ENCODE assay signal across 1 cellular context in the genomic region with DNA sequence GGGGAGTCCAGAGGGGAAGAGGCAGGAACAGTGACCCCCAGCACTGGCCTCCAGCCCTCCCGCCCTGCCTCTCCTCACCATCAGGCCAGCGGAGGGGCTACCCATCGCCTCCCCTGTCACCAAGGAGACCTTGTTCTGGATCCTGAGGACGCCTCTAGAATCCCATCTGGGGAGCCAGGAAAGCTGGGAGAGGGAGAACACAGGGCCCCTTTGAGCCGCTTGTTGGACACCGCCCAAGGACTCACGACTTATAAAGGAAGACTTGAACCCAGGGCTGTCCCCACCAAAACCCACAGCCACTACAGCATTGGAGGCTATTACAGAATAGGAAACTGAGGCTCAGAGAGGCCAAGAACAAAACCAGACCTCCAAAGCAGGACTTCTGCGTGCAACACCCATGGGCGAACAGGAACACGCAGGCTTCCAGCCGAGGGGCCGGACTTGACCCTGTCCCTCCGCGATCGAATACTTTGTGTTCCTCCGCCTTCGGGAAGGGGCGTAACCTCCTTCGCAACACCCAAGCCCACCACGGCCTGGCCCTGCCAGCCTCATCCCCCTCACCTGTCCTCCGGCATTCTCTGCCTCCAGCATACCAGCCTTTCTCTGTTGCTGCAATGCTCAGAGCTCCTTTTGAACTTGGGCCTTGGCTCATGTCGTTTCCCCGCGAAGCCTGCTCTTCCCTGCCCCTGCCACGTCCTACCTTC.
TF ChIP-seq lines count a peak whose summit lies in the region.

No MANE protein-coding gene starts in this region.

TF ChIP-seq in liver, 16 proteins besides CTCF, POLR2A, EP300 and RAD21 (continued from another document):
- TF ChIP-seq, protein P1, sequence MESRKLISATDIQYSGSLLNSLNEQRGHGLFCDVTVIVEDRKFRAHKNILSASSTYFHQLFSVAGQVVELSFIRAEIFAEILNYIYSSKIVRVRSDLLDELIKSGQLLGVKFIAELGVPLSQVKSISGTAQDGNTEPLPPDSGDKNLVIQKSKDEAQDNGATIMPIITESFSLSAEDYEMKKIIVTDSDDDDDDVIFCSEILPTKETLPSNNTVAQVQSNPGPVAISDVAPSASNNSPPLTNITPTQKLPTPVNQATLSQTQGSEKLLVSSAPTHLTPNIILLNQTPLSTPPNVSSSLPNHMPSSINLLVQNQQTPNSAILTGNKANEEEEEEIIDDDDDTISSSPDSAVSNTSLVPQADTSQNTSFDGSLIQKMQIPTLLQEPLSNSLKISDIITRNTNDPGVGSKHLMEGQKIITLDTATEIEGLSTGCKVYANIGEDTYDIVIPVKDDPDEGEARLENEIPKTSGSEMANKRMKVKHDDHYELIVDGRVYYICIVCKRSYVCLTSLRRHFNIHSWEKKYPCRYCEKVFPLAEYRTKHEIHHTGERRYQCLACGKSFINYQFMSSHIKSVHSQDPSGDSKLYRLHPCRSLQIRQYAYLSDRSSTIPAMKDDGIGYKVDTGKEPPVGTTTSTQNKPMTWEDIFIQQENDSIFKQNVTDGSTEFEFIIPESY (IDR thresholded peaks at IDR 0.05): no peak
- no peak for TF ChIP-seq TAF1 (conservative IDR thresholded peaks at IDR 0.05)
- TF ChIP-seq HNF4G (IDR thresholded peaks at IDR 0.05): no peak
- no peak for TF ChIP-seq HNF4A (conservative IDR thresholded peaks at IDR 0.05)
- TF ChIP-seq NR2F2 (IDR thresholded peaks at IDR 0.05): no peak
- no peak for TF ChIP-seq EGR1 (IDR thresholded peaks at IDR 0.05; ENCODE audit: low read depth in 2 of 2)
- TF ChIP-seq RXRA (IDR thresholded peaks at IDR 0.05): no peak
- TF ChIP-seq SP1 (IDR thresholded peaks at IDR 0.05): no peak
- TF ChIP-seq, protein P2, sequence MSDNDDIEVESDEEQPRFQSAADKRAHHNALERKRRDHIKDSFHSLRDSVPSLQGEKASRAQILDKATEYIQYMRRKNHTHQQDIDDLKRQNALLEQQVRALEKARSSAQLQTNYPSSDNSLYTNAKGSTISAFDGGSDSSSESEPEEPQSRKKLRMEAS (IDR thresholded peaks at IDR 0.05): no peak
- no peak for TF ChIP-seq YY1 (IDR thresholded peaks at IDR 0.05)
